Comparison of ENCODE assay signal across 30 cellular contexts in the genomic region with DNA sequence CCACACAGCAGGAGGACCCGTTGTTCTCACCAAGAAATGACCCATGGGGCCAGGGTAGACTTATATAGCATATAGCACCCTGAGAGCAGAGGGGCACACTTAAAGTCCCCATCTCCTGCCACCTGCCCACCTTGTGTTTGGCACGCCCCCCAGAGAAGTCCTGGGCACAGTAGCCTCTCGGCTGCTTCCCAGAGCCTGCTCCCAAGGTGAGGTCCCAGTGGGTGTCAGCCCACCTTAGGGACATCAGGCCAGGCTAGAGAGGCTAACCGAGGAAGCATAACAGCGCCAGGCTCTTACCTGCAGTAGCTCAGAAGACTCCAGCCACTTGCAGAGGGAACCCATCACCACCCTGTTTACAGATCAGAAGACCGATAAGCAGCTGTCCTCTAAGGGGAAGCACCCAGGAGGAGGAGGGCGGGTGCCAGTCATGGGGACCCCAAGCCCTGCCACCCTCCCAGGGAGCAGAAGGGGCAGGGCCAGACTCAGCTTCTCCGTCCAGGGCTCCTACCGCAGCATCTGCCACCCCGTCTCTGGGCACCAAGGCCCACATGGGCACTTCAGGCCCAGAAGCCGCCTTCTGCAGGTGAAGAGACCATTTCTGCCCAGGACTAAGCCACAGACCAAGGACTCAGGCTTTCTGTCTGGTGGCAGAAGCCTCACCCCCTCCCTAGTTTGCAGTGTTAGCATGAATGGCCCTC. TPM values are rescaled to one million over a fixed set of nuclear protein-coding genes. Genes with fewer than 3 reads are reported as not detected.
DNase-seq lines count a peak whose midpoint lies in the region; ATAC-seq, FAIRE-seq and TF ChIP-seq lines count a peak whose summit lies in the region.
"Had no signal": no experiment of that assay in that cellular context is flagged by ENCODE, and none has a peak within 500 bp of the region (broad histone marks: within the 10 kb centered on the region; RNA-seq: fewer than 3 reads in every experiment).

No MANE protein-coding gene starts in this region.

- no peak overlapping the region for H3K27ac ChIP-seq in OCI-LY3 (ENCODE audit: low read length)
- peak overlapping the region; percentile 10 for H3K27ac ChIP-seq in neutrophil
- H3K27ac ChIP-seq: HL-60 had no signal

- H3K9me3 Mint-ChIP-seq in mesothelial cell of epicardium: no peaks in the 10 kb centered on the region
- H3K9me3 Mint-ChIP-seq: CD4-positive, alpha-beta memory T cell; IgD-negative memory B cell had no signal

- no peak overlapping the region for H3K4me3 Mint-ChIP-seq in mesothelial cell of epicardium
- H3K4me3 Mint-ChIP-seq: CD4-positive, alpha-beta memory T cell had no signal

- no peaks in the 10 kb centered on the region for H3K27me3 ChIP-seq in OCI-LY3 (ENCODE audit: low read depth, low read length)
- H3K27me3 ChIP-seq in neutrophil: peaks cover 4% of the 10 kb centered on the region
- H3K27me3 ChIP-seq: Peyer's patch had no signal

- H2AFZ ChIP-seq in OCI-LY3 (ENCODE audit: low read depth, low read length): no peak overlapping the region

- DNase-seq in Right ventricle myocardium superior (peak; percentile 17), left ventricle myocardium superior (no peak), mesothelial cell of epicardium (ENCODE audit: low spot score in 2 of 2, unreplicated experiment in 2 of 2) (no peak), SK-N-DZ (ENCODE audit: low spot score) (no peak), frontal cortex (ENCODE audit: low spot score in 2 of 2) (no peak)
- DNase-seq: 8988T; ACHN; Caco-2; CD4-positive, alpha-beta memory T cell; DMS79 treated with DMSO at 0.1 percent for 48 hours; GF-D8; NCI-H1092 treated with DMSO at 0.1 percent for 48 hours; NCI-H1436; NCI-H187 treated with DMSO at 0.1 percent for 48 hours; NCI-H2107; NCI-H524; NCI-H748 treated with DMSO at 0.1 percent for 48 hours; NK-92 treated with Interleukin-12 subunit alpha and Interleukin-12 subunit beta, amount 100 ng/mL, for 24 hours; OCI-M1; Peyer's patch; SIG-M5; SK-N-SH; SW 1271 had no signal

- H3K27me3 Mint-ChIP-seq in mesothelial cell of epicardium (ENCODE audit: low read depth): no peaks in the 10 kb centered on the region
- H3K27me3 Mint-ChIP-seq: CD4-positive, alpha-beta memory T cell; IgD-negative memory B cell had no signal

- H3K9me3 ChIP-seq in OCI-LY3 (ENCODE audit: insufficient read depth, low read length) (no peaks in the 10 kb centered on the region), neutrophil (no peaks in the 10 kb centered on the region)
- H3K9me3 ChIP-seq: Caco-2, Peyer's patch, SK-N-SH had no signal

- H3K9ac ChIP-seq in OCI-LY3 (ENCODE audit: low read length): no peak overlapping the region
- H3K9ac ChIP-seq: SK-N-SH had no signal

- no peaks in the 10 kb centered on the region; the same call in 1 of the 2 replicates for H3K79me2 ChIP-seq in OCI-LY3 (ENCODE audit: low read length)

- H3K36me3 Mint-ChIP-seq in mesothelial cell of epicardium: peaks cover under 1% of the 10 kb centered on the region

- TF ChIP-seq CTCF in OCI-LY3 (IDR thresholded peaks at IDR 0.05; ENCODE audit: low read depth, low read length): no peak
- TF ChIP-seq CTCF in neutrophil (IDR thresholded peaks at IDR 0.05): no peak
- TF ChIP-seq CTCF in mesothelial cell of epicardium (IDR thresholded peaks at IDR 0.05; ENCODE audit: unreplicated experiment): no peak

- no peak for ATAC-seq in Right ventricle myocardium superior (ENCODE audit: poor library complexity)
- ATAC-seq in left ventricle myocardium superior: no peak
- ATAC-seq in GM19467 (IDR thresholded peaks at IDR 0.05; ENCODE audit: unreplicated experiment): no peak
- ATAC-seq: HCT116 had no signal

- H3K36me3 ChIP-seq in OCI-LY3 (replicated peaks; ENCODE audit: low read depth, low read length) (peaks cover 17% of the 10 kb centered on the region), neutrophil (peaks cover 82% of the 10 kb centered on the region)

- peaks cover 15% of the 10 kb centered on the region for H3K4me1 Mint-ChIP-seq in mesothelial cell of epicardium

- peak overlapping the region; percentile 13 for H3K4me2 ChIP-seq in OCI-LY3 (ENCODE audit: low read length)
- H3K4me2 ChIP-seq: SK-N-SH had no signal

- H3K4me3 ChIP-seq in OCI-LY3 (ENCODE audit: low read length) (no peak overlapping the region), neutrophil (ENCODE audit: low read depth in 1 of 2, low read length in 1 of 2) (no peak overlapping the region)
- H3K4me3 ChIP-seq: Peyer's patch had no signal

- H3K27ac Mint-ChIP-seq in mesothelial cell of epicardium: no peak overlapping the region

- H3K4me1 ChIP-seq in OCI-LY3 (ENCODE audit: low read length): peaks cover 45% of the 10 kb centered on the region
- peaks cover 7 to 8% of the 10 kb centered on the region in 2 experiments for H3K4me1 ChIP-seq in neutrophil (ENCODE audit: control insufficient read depth in 1 of 2, insufficient read depth in 1 of 2, low read depth in 1 of 2, low read length in 1 of 2)

- no peak for FAIRE-seq in frontal cortex (lab: Jason Lieb, UNC)
- FAIRE-seq: H1 had no signal

- intact Hi-C loops in Right ventricle myocardium superior (cut with DNase I) (loop anchor here (5.0 kb wide), 1 partner anchor 236 kb away; no protein-coding TSS in a partner anchor), left ventricle myocardium superior (cut with micrococcal nuclease) (no loop called here)

- no peaks in the 10 kb centered on the region for H4K20me1 ChIP-seq in OCI-LY3 (ENCODE audit: insufficient read depth, low read length)

RNA-seq across cellular contexts. Expression of a gene that starts 34.9 kb away (rescaled TPM):
- total RNA-seq in Right ventricle myocardium superior (4.8 TPM), left ventricle myocardium superior (3.8 TPM), mesothelial cell of epicardium (1.6 to 2.8 TPM (median 1.6 TPM) in 3 replicates), frontal cortex (2.9 TPM)
- polyA plus RNA-seq in SK-N-DZ (2014; cell fraction: cytosol; rRNA removed): 2.6 and 2.8 TPM in 2 replicates
- polyA plus RNA-seq in SK-N-DZ (2014; cell fraction: nucleus; rRNA removed): 1.1 and 1.5 TPM in 2 replicates

RNA-seq across cellular contexts. Expression of a gene that starts 46.3 kb away (rescaled TPM):
- total RNA-seq in Right ventricle myocardium superior (68.6 TPM), left ventricle myocardium superior (78.6 TPM), mesothelial cell of epicardium (41.4 to 46.0 TPM (median 44.2 TPM) in 3 replicates), frontal cortex (6.9 TPM)
- 31.1 and 33.7 TPM in 2 replicates for polyA plus RNA-seq in SK-N-DZ (2014; cell fraction: cytosol; rRNA removed)
- 24.1 and 25.1 TPM in 2 replicates for polyA plus RNA-seq in SK-N-DZ (2014; cell fraction: nucleus; rRNA removed)

RNA-seq across cellular contexts. Expression of a gene that starts 54.0 kb away (rescaled TPM):
- total RNA-seq in Right ventricle myocardium superior: 10.2 TPM
- total RNA-seq in left ventricle myocardium superior: 10.8 TPM
- total RNA-seq in mesothelial cell of epicardium: 50.5 to 59.7 TPM (median 52.1 TPM) in 3 replicates
- 121 and 151 TPM in 2 replicates for polyA plus RNA-seq in SK-N-DZ (2014; cell fraction: cytosol; rRNA removed)
- 167 and 220 TPM in 2 replicates for polyA plus RNA-seq in SK-N-DZ (2014; cell fraction: nucleus; rRNA removed)
- total RNA-seq in frontal cortex: 9.4 TPM
